8 cellular contexts compared by ENCODE assay signal in the genomic region with DNA sequence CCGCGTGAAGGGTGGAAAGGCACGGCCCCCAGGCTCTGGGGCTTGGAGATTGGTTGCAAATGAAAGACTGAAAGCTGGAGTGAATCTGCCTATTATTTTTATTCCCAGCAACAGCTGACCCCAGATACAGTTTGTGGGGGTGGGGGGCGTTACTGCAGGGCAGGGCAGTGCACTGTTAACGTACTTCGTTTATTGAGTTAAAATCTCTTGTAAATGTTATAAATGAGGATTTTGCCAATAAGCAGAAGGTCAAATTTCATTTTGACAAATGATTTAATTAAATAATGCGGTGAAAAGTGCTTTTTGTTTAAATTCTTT. TPM values are rescaled to one million over a fixed set of nuclear protein-coding genes. Genes with fewer than 3 reads are reported as not detected.
DNase-seq lines count a peak whose midpoint lies in the region; ATAC-seq and TF ChIP-seq lines count a peak whose summit lies in the region.

No MANE protein-coding gene starts in this region.

- CTCF ChIA-PET in T-cell (lab: Charles Lee): interaction anchor here (0.5 to 1.2 kb wide), 3 partner anchors 97 to 245 kb away, joined by 3 to 5 read pairs (median 3); no protein-coding TSS in a partner anchor

- no peaks in the 10 kb centered on the region for H3K27me3 Mint-ChIP-seq in T-cell

- no peaks in the 10 kb centered on the region for H3K9me3 Mint-ChIP-seq in T-cell

- POLR2A ChIA-PET in T-cell (lab: Charles Lee): interaction anchor here in 1 of 2 donors (0.6 to 1.4 kb wide), 2 partner anchors 11 to 147 kb away, joined by 3 to 6 read pairs; no protein-coding TSS in a partner anchor

- ATAC-seq in T-cell (replicated peaks in 1 of 4): no peak
- no peak for ATAC-seq in GM21515 (IDR thresholded peaks at IDR 0.05; ENCODE audit: unreplicated experiment)

- H3K4me3 ChIP-seq in GM12865 (ENCODE audit: low read depth, low read length) (peak overlapping the region; percentile 60), fibroblast of pulmonary artery (replicated peaks; ENCODE audit: low read depth, low read length) (peak overlapping the region; percentile 85), retinal pigment epithelial cell (ENCODE audit: low read length) (peak overlapping the region; percentile 62)

- H3K4me1 Mint-ChIP-seq in T-cell: peaks cover 36 to 43% (median 43%) of the 10 kb centered on the region in 3 donors

- H3K36me3 Mint-ChIP-seq in T-cell: peaks cover 4% of the 10 kb centered on the region

- peak overlapping the region; percentile 94 to 95 for H3K27ac Mint-ChIP-seq in T-cell

- no peak for TF ChIP-seq CTCF in GM12865 (IDR thresholded peaks at IDR 0.05; ENCODE audit: insufficient read depth, low read depth, low read length, missing control alignments)
- TF ChIP-seq CTCF in fibroblast of pulmonary artery (IDR thresholded peaks at IDR 0.05; ENCODE audit: low read length, missing control alignments): no peak
- no peak for TF ChIP-seq CTCF in retinal pigment epithelial cell (conservative IDR thresholded peaks at IDR 0.05; ENCODE audit: low read depth, low read length)

- DNase-seq in GM12865 (ENCODE audit: low read depth) (no peak), T-cell (no peak), fibroblast of pulmonary artery (ENCODE audit: low read depth) (no peak), retinal pigment epithelial cell (ENCODE audit: low read depth) (no peak), NAMALWA (ENCODE audit: low spot score) (no peak), DMS53 (lab: John Stamatoyannopoulos, UW) (no peak), NCI-H187 treated with DMSO at 0.1 percent for 48 hours (lab: John Stamatoyannopoulos, UW) (no peak)

- peak overlapping the region; percentile 91 to 98 (median 93) for H3K4me3 Mint-ChIP-seq in T-cell

RNA-seq across cellular contexts. Expression of gene VPS26C, which starts 1.0 kb away (rescaled TPM):
- 10 to 100 TPM; 47.8 to 62.7 (median 57.5) TPM for total RNA-seq in T-cell
